13 cellular contexts compared by ENCODE assay signal in genomic region chrX:117972681-117973080, GRCh38.
DNase-seq lines count a peak whose midpoint lies in the region; ATAC-seq and TF ChIP-seq lines count a peak whose summit lies in the region.
"Had no signal": no experiment of that assay in that cellular context is flagged by ENCODE, and none has a peak within 500 bp of the region (broad histone marks: within the 10 kb centered on the region; RNA-seq: fewer than 3 reads in every experiment).

No MANE protein-coding gene starts in this region.

- no peak overlapping the region for H3K14ac ChIP-seq in mesenchymal stem cell (ENCODE audit: low read length in 2 of 2)

- H3K27ac Mint-ChIP-seq in endothelial cell (ENCODE audit: unreplicated experiment): peak overlapping the region; percentile 68
- H3K27ac Mint-ChIP-seq in naive thymus-derived CD4-positive, alpha-beta T cell: no peak overlapping the region
- H3K27ac Mint-ChIP-seq: CD4-positive, alpha-beta memory T cell; memory B cell had no signal

- H2BK5ac ChIP-seq in mesenchymal stem cell (ENCODE audit: low read depth, low read length, poor library complexity, severe bottlenecking): no peak overlapping the region

- H3K9ac ChIP-seq in mesenchymal stem cell (ENCODE audit: low read length): no peak overlapping the region

- H3K27ac ChIP-seq in right lobe of liver: no peak overlapping the region
- H3K27ac ChIP-seq in naive thymus-derived CD4-positive, alpha-beta T cell (ENCODE audit: low read depth, low read length): no peak overlapping the region
- H3K27ac ChIP-seq in mesenchymal stem cell (ENCODE audit: low read length, poor library complexity, severe bottlenecking): no peak overlapping the region
- H3K27ac ChIP-seq: body of pancreas, upper lobe of left lung had no signal

- no peaks in the 10 kb centered on the region for H3K27me3 Mint-ChIP-seq in endothelial cell (ENCODE audit: unreplicated experiment)
- H3K27me3 Mint-ChIP-seq in naive thymus-derived CD4-positive, alpha-beta T cell: no peaks in the 10 kb centered on the region
- H3K27me3 Mint-ChIP-seq: CD4-positive, alpha-beta memory T cell; memory B cell had no signal

- DNase-seq in NCI-H2081 (lab: John Stamatoyannopoulos, UW) (peak; percentile 56 to 69), endothelial cell (ENCODE audit: low spot score) (no peak), right lobe of liver (no peak), HUDEP-2 (lab: John Stamatoyannopoulos, UW; ENCODE audit: unreplicated experiment in 76 of 76) (no peak), mesenchymal stem cell (no peak)
- no peak for DNase-seq in naive thymus-derived CD4-positive, alpha-beta T cell
- DNase-seq: body of pancreas; CD4-positive, alpha-beta memory T cell; NCI-H1694; upper lobe of left lung had no signal

- TF ChIP-seq POLR2A in right lobe of liver (IDR thresholded peaks at IDR 0.05): no peak

- CTCF ChIA-PET in naive thymus-derived CD4-positive, alpha-beta T cell (lab: Charles Lee): no interaction called here

- no peaks in the 10 kb centered on the region for H3K36me3 Mint-ChIP-seq in endothelial cell (ENCODE audit: low read depth, unreplicated experiment)
- H3K36me3 Mint-ChIP-seq in naive thymus-derived CD4-positive, alpha-beta T cell: no peaks in the 10 kb centered on the region
- H3K36me3 Mint-ChIP-seq: CD4-positive, alpha-beta memory T cell; memory B cell had no signal

- peak; percentile 15 for ATAC-seq in GM18867 (IDR thresholded peaks at IDR 0.05; ENCODE audit: unreplicated experiment)
- ATAC-seq in right lobe of liver: peak; percentile 12 to 34 (median 26)
- no peak for ATAC-seq in naive thymus-derived CD4-positive, alpha-beta T cell
- ATAC-seq in GM18861 (IDR thresholded peaks at IDR 0.05; ENCODE audit: unreplicated experiment): no peak
- ATAC-seq: body of pancreas had no signal

- no peaks in the 10 kb centered on the region for H3K79me1 ChIP-seq in mesenchymal stem cell (replicated peaks; ENCODE audit: low read length, poor library complexity, severe bottlenecking)

- no peak overlapping the region for H3K4me2 ChIP-seq in mesenchymal stem cell (ENCODE audit: low read length, poor library complexity, severe bottlenecking)

- H3K18ac ChIP-seq in mesenchymal stem cell (ENCODE audit: low read depth in 1 of 2, low read length in 2 of 2): no peak overlapping the region

- H3K4ac ChIP-seq in mesenchymal stem cell (ENCODE audit: low read depth in 1 of 2, low read length in 2 of 2): no peak overlapping the region

- POLR2A ChIA-PET in naive thymus-derived CD4-positive, alpha-beta T cell (lab: Charles Lee): no interaction called here

- H2BK15ac ChIP-seq in mesenchymal stem cell (ENCODE audit: low read depth, poor library complexity, severe bottlenecking): no peak overlapping the region

- no peak overlapping the region for H2BK12ac ChIP-seq in mesenchymal stem cell (ENCODE audit: low read length in 2 of 2)

- peaks cover 0 to 9% (median 0%) of the 10 kb centered on the region in 4 donors for H3K4me1 ChIP-seq in right lobe of liver
- no peaks in the 10 kb centered on the region for H3K4me1 ChIP-seq in naive thymus-derived CD4-positive, alpha-beta T cell (ENCODE audit: control insufficient read depth in 2 of 2, insufficient read depth in 2 of 2, low read length in 2 of 2)
- no peaks in the 10 kb centered on the region for H3K4me1 ChIP-seq in mesenchymal stem cell (ENCODE audit: control insufficient read depth, insufficient read depth, low read depth, low read length)
- H3K4me1 ChIP-seq: upper lobe of left lung had no signal

- intact Hi-C loops in right lobe of liver (cut with DNase I): no loop called here
- intact Hi-C loops in naive thymus-derived CD4-positive, alpha-beta T cell (cut with micrococcal nuclease): no loop called here

- no peak overlapping the region for H3K4me3 Mint-ChIP-seq in endothelial cell (ENCODE audit: unreplicated experiment)
- H3K4me3 Mint-ChIP-seq in naive thymus-derived CD4-positive, alpha-beta T cell: no peak overlapping the region
- H3K4me3 Mint-ChIP-seq: CD4-positive, alpha-beta memory T cell; memory B cell had no signal

- no peak overlapping the region for H4K91ac ChIP-seq in mesenchymal stem cell (ENCODE audit: low read length)

- H3K9me3 Mint-ChIP-seq in endothelial cell (ENCODE audit: unreplicated experiment): no peaks in the 10 kb centered on the region
- H3K9me3 Mint-ChIP-seq in naive thymus-derived CD4-positive, alpha-beta T cell: no peaks in the 10 kb centered on the region
- H3K9me3 Mint-ChIP-seq: CD4-positive, alpha-beta memory T cell; memory B cell had no signal

- H3K4me3 ChIP-seq in right lobe of liver (peak overlapping the region in 1 of 3 donors; percentile 12), mesenchymal stem cell (ENCODE audit: insufficient read depth in 1 of 2, low read depth in 1 of 2, low read length in 2 of 2) (no peak overlapping the region)
- no peak overlapping the region for H3K4me3 ChIP-seq in naive thymus-derived CD4-positive, alpha-beta T cell (ENCODE audit: low read length)
- H3K4me3 ChIP-seq: body of pancreas, upper lobe of left lung had no signal

- no peak overlapping the region for H2AFZ ChIP-seq in mesenchymal stem cell (ENCODE audit: low read depth, low read length)

- WGBS in right lobe of liver (ENCODE audit: insufficient coverage, low coverage, low lambda C conversion rate, missing lambda C conversion rate): 19% methylated on average over 5 of the region's 7 CpGs
- 26% methylated on average over 7 of the region's 7 CpGs for WGBS in mesenchymal stem cell

- no peaks in the 10 kb centered on the region for H3K9me3 ChIP-seq in right lobe of liver
- H3K9me3 ChIP-seq in naive thymus-derived CD4-positive, alpha-beta T cell (ENCODE audit: control insufficient read depth in 2 of 3, low read length in 3 of 3): no peaks in the 10 kb centered on the region
- H3K9me3 ChIP-seq in mesenchymal stem cell (ENCODE audit: control insufficient read depth, low read length): no peaks in the 10 kb centered on the region
- H3K9me3 ChIP-seq: body of pancreas, upper lobe of left lung had no signal

- TF ChIP-seq CTCF in endothelial cell (IDR thresholded peaks at IDR 0.05; ENCODE audit: unreplicated experiment): no peak
- no peak for TF ChIP-seq CTCF in right lobe of liver (IDR thresholded peaks at IDR 0.05)

- no peaks in the 10 kb centered on the region for H3K27me3 ChIP-seq in right lobe of liver
- H3K27me3 ChIP-seq in naive thymus-derived CD4-positive, alpha-beta T cell (ENCODE audit: control insufficient read depth in 2 of 2, insufficient read depth in 2 of 2, low read length in 2 of 2): no peaks in the 10 kb centered on the region
- no peaks in the 10 kb centered on the region for H3K27me3 ChIP-seq in mesenchymal stem cell (ENCODE audit: control insufficient read depth in 1 of 2, insufficient read depth in 1 of 2, low read length in 2 of 2)
- H3K27me3 ChIP-seq: body of pancreas, upper lobe of left lung had no signal

- H4K8ac ChIP-seq in mesenchymal stem cell (ENCODE audit: low read length): no peak overlapping the region

- H3K23ac ChIP-seq in mesenchymal stem cell (ENCODE audit: low read length in 2 of 2): no peak overlapping the region

- no peak overlapping the region for H2BK120ac ChIP-seq in mesenchymal stem cell (ENCODE audit: low read depth, low read length)

- H3K36me3 ChIP-seq in right lobe of liver: no peaks in the 10 kb centered on the region
- no peaks in the 10 kb centered on the region for H3K36me3 ChIP-seq in naive thymus-derived CD4-positive, alpha-beta T cell (ENCODE audit: control insufficient read depth in 2 of 3, insufficient read depth in 3 of 3, low read length in 3 of 3)
- no peaks in the 10 kb centered on the region for H3K36me3 ChIP-seq in mesenchymal stem cell (ENCODE audit: control insufficient read depth in 1 of 2, insufficient read depth in 2 of 2, low read depth in 1 of 2, low read length in 2 of 2)
- H3K36me3 ChIP-seq: upper lobe of left lung had no signal

- no peaks in the 10 kb centered on the region for H3K4me1 Mint-ChIP-seq in endothelial cell (ENCODE audit: unreplicated experiment)
- H3K4me1 Mint-ChIP-seq in naive thymus-derived CD4-positive, alpha-beta T cell: no peaks in the 10 kb centered on the region
- H3K4me1 Mint-ChIP-seq: CD4-positive, alpha-beta memory T cell; memory B cell had no signal

- no peak overlapping the region for H2AK5ac ChIP-seq in mesenchymal stem cell (ENCODE audit: low read length, severe bottlenecking)

Comparison
In these comparisons a context has a peak if more than half of its experiments do, and no peak if none do; other contexts are left out.
1. ATAC-seq: peak in GM18867 (single experiment) and right lobe of liver (4 of 4); none in naive thymus-derived CD4-positive, alpha-beta T cell (single experiment) and GM18861 (single experiment).
2. DNase-seq: peak in NCI-H2081 (2 of 2); none in endothelial cell (single experiment), right lobe of liver (0 of 3), naive thymus-derived CD4-positive, alpha-beta T cell (0 of 9), HUDEP-2 (0 of 76) and mesenchymal stem cell (single experiment).